In genomic region chr15:81380668-81381067, GRCh38 we compare ENCODE assay signal across 17 cellular contexts. TPM values are rescaled to one million over a fixed set of nuclear protein-coding genes. Genes with fewer than 3 reads are reported as not detected.
DNase-seq lines count a peak whose midpoint lies in the region; ATAC-seq and TF ChIP-seq lines count a peak whose summit lies in the region.
"Had no signal": no experiment of that assay in that cellular context is flagged by ENCODE, and none has a peak within 500 bp of the region (broad histone marks: within the 10 kb centered on the region; RNA-seq: fewer than 3 reads in every experiment).

No MANE protein-coding gene starts in this region.

- TF ChIP-seq POLR2A in vagina (IDR thresholded peaks at IDR 0.05), result no peak

- TF ChIP-seq CTCF in HEK293 (tag by site-specific recombination; IDR thresholded peaks at IDR 0.05), result no peak
- TF ChIP-seq CTCF in VCaP (conservative IDR thresholded peaks at IDR 0.05), result no peak
- no peak for TF ChIP-seq CTCF in vagina (IDR thresholded peaks at IDR 0.05)

- H3K9me3 ChIP-seq in HEK293 (ENCODE audit: control insufficient read depth, insufficient read depth, low read depth, low read length) (no peaks in the 10 kb centered on the region), vagina (no peaks in the 10 kb centered on the region)
- H3K9me3 ChIP-seq: Caco-2, HAP-1 had no signal

- DNase-seq in left colon (no peak), vagina (ENCODE audit: extremely low spot score in 2 of 2) (no peak), NK-92 (lab: John Stamatoyannopoulos, UW; ENCODE audit: unreplicated experiment) (no peak)
- DNase-seq in activated CD8-positive, alpha-beta memory T cell treated with anti-CD3 and anti-CD28 coated beads, Interleukin-2, amount 50 U/mL, for 4 hours, result no peak
- DNase-seq: C1 segment of cervical spinal cord; Caco-2; CD4-positive, CD25-positive, alpha-beta regulatory T cell; DMS153; DND-41; GOT3 had no signal

- H3K4me3 ChIP-seq in HEK293 (ENCODE audit: low read depth, low read length) (no peak overlapping the region), vagina (no peak overlapping the region)
- H3K4me3 ChIP-seq: HAP-1 had no signal

- no peaks in the 10 kb centered on the region for H3K4me1 ChIP-seq in HEK293 (ENCODE audit: control insufficient read depth, insufficient read depth, low read length)
- peaks cover 14% of the 10 kb centered on the region for H3K4me1 ChIP-seq in vagina
- H3K4me1 ChIP-seq: HAP-1 had no signal

- intact Hi-C loops in left colon (cut with DNase I, micrococcal nuclease) (no loop called here), vagina (cut with DNase I) (no loop called here)

- POLR2A ChIA-PET in HEK293 (lab: Yijun Ruan, JAX), result no interaction called here

- no peaks in the 10 kb centered on the region for H3K27me3 ChIP-seq in vagina

- CTCF ChIA-PET in HEK293 (lab: Yijun Ruan, JAX), result interaction anchor here (0.6 to 1.6 kb wide), 6 partner anchors 9 to 1848 kb away, joined by 3 to 7 read pairs (median 3); no protein-coding TSS in a partner anchor

- H3K36me3 ChIP-seq in HEK293 (ENCODE audit: control insufficient read depth in 2 of 2, insufficient read depth in 1 of 2, low read length in 2 of 2) (no peaks in the 10 kb centered on the region), vagina (no peaks in the 10 kb centered on the region)
- H3K36me3 ChIP-seq: HAP-1 had no signal

- ATAC-seq in left colon (peak; percentile 34), HG02852 (IDR thresholded peaks at IDR 0.05; ENCODE audit: unreplicated experiment) (no peak)
- ATAC-seq: CD8-positive, alpha-beta T cell had no signal

- no peak overlapping the region for H3K27ac ChIP-seq in HEK293 (ENCODE audit: extremely low read depth, low read depth, low read length)
- peak overlapping the region; percentile 15; the same call in 1 of the 2 replicates for H3K27ac ChIP-seq in VCaP
- peak overlapping the region; percentile 46 for H3K27ac ChIP-seq in vagina

TF ChIP-seq in HEK293, 187 proteins besides CTCF, POLR2A, EP300 and RAD21:
- peak; percentile 72 for TF ChIP-seq ZBTB17 (tag by site-specific recombination; IDR thresholded peaks at IDR 0.05)
- TF ChIP-seq, protein P1, sequence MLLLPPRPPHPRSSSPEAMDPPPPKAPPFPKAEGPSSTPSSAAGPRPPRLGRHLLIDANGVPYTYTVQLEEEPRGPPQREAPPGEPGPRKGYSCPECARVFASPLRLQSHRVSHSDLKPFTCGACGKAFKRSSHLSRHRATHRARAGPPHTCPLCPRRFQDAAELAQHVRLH (tag by site-specific recombination; IDR thresholded peaks at IDR 0.05), result no peak

RNA-seq across cellular contexts. Expression of gene TMC3, which starts 6.7 kb away (rescaled TPM):
- not detected for total RNA-seq in left colon
- 2.7 TPM for total RNA-seq in vagina
- total RNA-seq: A172; A673; Caco-2; CD4-positive, CD25-positive, alpha-beta regulatory T cell; CD8-positive, alpha-beta T cell had no signal

RNA-seq across cellular contexts. Expression of gene STARD5, which starts 56.7 kb away (rescaled TPM):
- total RNA-seq in left colon (10 to 100 TPM; 32.7 to 36.4 TPM), vagina (28.0 TPM)
